Comparison of ENCODE assay signal across 15 cellular contexts in the genomic region with DNA sequence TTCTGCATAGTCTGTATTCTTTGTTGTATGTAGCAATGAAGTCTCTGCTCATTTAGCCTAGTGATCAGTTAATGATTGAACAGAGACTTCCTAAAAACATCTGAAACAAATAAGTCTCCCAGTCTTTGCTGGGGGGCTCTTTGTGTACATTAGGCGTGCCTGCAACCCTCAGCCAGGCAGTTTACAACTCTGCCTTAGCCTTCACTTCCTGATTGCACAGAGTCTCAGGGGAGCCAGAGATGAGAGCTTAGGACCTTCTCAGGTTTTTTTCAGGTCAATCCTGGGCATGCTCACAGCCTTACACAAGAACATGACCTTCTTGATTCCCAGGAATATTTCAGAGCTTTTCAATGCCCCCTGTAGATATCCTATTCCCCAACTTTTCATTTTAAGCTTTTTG. TPM values are rescaled to one million over a fixed set of nuclear protein-coding genes. Genes with fewer than 3 reads are reported as not detected.
DNase-seq lines count a peak whose midpoint lies in the region; ATAC-seq and TF ChIP-seq lines count a peak whose summit lies in the region.
"Had no signal": no experiment of that assay in that cellular context is flagged by ENCODE, and none has a peak within 500 bp of the region (broad histone marks: within the 10 kb centered on the region; RNA-seq: fewer than 3 reads in every experiment).

No MANE protein-coding gene starts in this region.

- no peak overlapping the region for H3K18ac ChIP-seq in mesenchymal stem cell (ENCODE audit: low read depth in 1 of 2, low read length in 2 of 2)

- H3K4me2 ChIP-seq in mesenchymal stem cell (ENCODE audit: low read length, poor library complexity, severe bottlenecking): no peak overlapping the region
- H3K4me2 ChIP-seq: BLaER1 treated with 17β-estradiol and CSF1 and Interleukin-3, amounts not matched to agents 10 nM and 100 nM had no signal

- H3K4me3 ChIP-seq in RWPE2 (ENCODE audit: severe bottlenecking) (no peak overlapping the region), mesenchymal stem cell (ENCODE audit: insufficient read depth in 1 of 2, low read depth in 1 of 2, low read length in 2 of 2) (no peak overlapping the region)
- H3K4me3 ChIP-seq: BLaER1 treated with 17β-estradiol and CSF1 and Interleukin-3, amounts not matched to agents 10 nM and 100 nM had no signal

- H4K91ac ChIP-seq in mesenchymal stem cell (ENCODE audit: low read length): no peak overlapping the region

- no peak for ATAC-seq in RWPE2 (ENCODE audit: low read depth)
- ATAC-seq in GM21576 (IDR thresholded peaks at IDR 0.05; ENCODE audit: unreplicated experiment): no peak
- no peak for ATAC-seq in GM21825 (IDR thresholded peaks at IDR 0.05; ENCODE audit: unreplicated experiment)

- H2AFZ ChIP-seq in mesenchymal stem cell (ENCODE audit: low read depth, low read length): no peak overlapping the region

- no peak overlapping the region for H2BK120ac ChIP-seq in mesenchymal stem cell (ENCODE audit: low read depth, low read length)

- no peak overlapping the region for H2BK5ac ChIP-seq in mesenchymal stem cell (ENCODE audit: low read depth, low read length, poor library complexity, severe bottlenecking)

- no peak overlapping the region for H3K4ac ChIP-seq in mesenchymal stem cell (ENCODE audit: low read depth in 1 of 2, low read length in 2 of 2)

- peak overlapping the region; percentile 93 for H2AK5ac ChIP-seq in mesenchymal stem cell (ENCODE audit: low read length, severe bottlenecking)

- H2BK12ac ChIP-seq in mesenchymal stem cell (ENCODE audit: low read length in 2 of 2): no peak overlapping the region

- H3K27ac ChIP-seq in RWPE2 (ENCODE audit: poor library complexity, severe bottlenecking) (peak overlapping the region; percentile 98), mesenchymal stem cell (ENCODE audit: low read length, poor library complexity, severe bottlenecking) (no peak overlapping the region)
- H3K27ac ChIP-seq: BLaER1 treated with 17β-estradiol and CSF1 and Interleukin-3, amounts not matched to agents 10 nM and 100 nM; HL-60 had no signal

- H3K36me3 ChIP-seq in RWPE2 (ENCODE audit: low read depth) (no peaks in the 10 kb centered on the region), mesenchymal stem cell (ENCODE audit: control insufficient read depth in 1 of 2, insufficient read depth in 2 of 2, low read depth in 1 of 2, low read length in 2 of 2) (no peaks in the 10 kb centered on the region)
- H3K36me3 ChIP-seq: BLaER1 treated with 17β-estradiol and CSF1 and Interleukin-3, amounts not matched to agents 10 nM and 100 nM had no signal

- no peak overlapping the region for H3K9ac ChIP-seq in mesenchymal stem cell (ENCODE audit: low read length)
- H3K9ac ChIP-seq: BLaER1 treated with 17β-estradiol and CSF1 and Interleukin-3, amounts not matched to agents 10 nM and 100 nM had no signal

- no peak overlapping the region for H4K8ac ChIP-seq in mesenchymal stem cell (ENCODE audit: low read length)

- TF ChIP-seq CTCF in RWPE2 (IDR thresholded peaks at IDR 0.05; ENCODE audit: poor library complexity, severe bottlenecking): no peak

- no peak overlapping the region for H3K23ac ChIP-seq in mesenchymal stem cell (ENCODE audit: low read length in 2 of 2)

- H3K79me1 ChIP-seq in mesenchymal stem cell (replicated peaks; ENCODE audit: low read length, poor library complexity, severe bottlenecking): no peaks in the 10 kb centered on the region

- no peak overlapping the region for H3K14ac ChIP-seq in mesenchymal stem cell (ENCODE audit: low read length in 2 of 2)

- H2BK15ac ChIP-seq in mesenchymal stem cell (ENCODE audit: low read depth, poor library complexity, severe bottlenecking): no peak overlapping the region

- H3K9me3 ChIP-seq in RWPE2 (ENCODE audit: severe bottlenecking) (peaks cover 6% of the 10 kb centered on the region), mesenchymal stem cell (ENCODE audit: control insufficient read depth, low read length) (no peaks in the 10 kb centered on the region)

- 76% methylated on average over 1 of the region's 1 CpG for WGBS in mesenchymal stem cell

- peaks cover 22% of the 10 kb centered on the region for H3K4me1 ChIP-seq in RWPE2 (ENCODE audit: insufficient read depth, poor library complexity, severe bottlenecking)
- peaks cover 22% of the 10 kb centered on the region for H3K4me1 ChIP-seq in mesenchymal stem cell (ENCODE audit: control insufficient read depth, insufficient read depth, low read depth, low read length)

- DNase-seq in activated effector memory CD4-positive, alpha-beta T cell treated with anti-CD3 and anti-CD28 coated beads, Interleukin-2, amount 50 U/mL, for 16 hours: peak; percentile 4
- no peak for DNase-seq in activated effector memory CD4-positive, alpha-beta T cell treated with Interleukin-2 at 50 U/mL for 16 hours
- no peak for DNase-seq in RWPE2 (ENCODE audit: low spot score)
- DNase-seq in mesenchymal stem cell: no peak
- no peak for DNase-seq in SKM-1 treated with dmso at 0.1 percent for 144 hours (lab: John Stamatoyannopoulos, UW; ENCODE audit: unreplicated experiment)
- DNase-seq: 8988T; ACHN; CD4-positive, CD25-positive, alpha-beta regulatory T cell; DMS53; GOT3; H9 had no signal

- H3K27me3 ChIP-seq in RWPE2 (ENCODE audit: insufficient read depth, poor library complexity, severe bottlenecking): no peaks in the 10 kb centered on the region
- H3K27me3 ChIP-seq in mesenchymal stem cell (ENCODE audit: control insufficient read depth in 1 of 2, insufficient read depth in 1 of 2, low read length in 2 of 2): no peaks in the 10 kb centered on the region
- H3K27me3 ChIP-seq: BLaER1 treated with 17β-estradiol and CSF1 and Interleukin-3, amounts not matched to agents 10 nM and 100 nM had no signal

RNA-seq across cellular contexts. Expression of a gene that starts 44.0 kb away (rescaled TPM):
- 61.3 TPM for polyA plus RNA-seq in mesenchymal stem cell (2013, experiment 1 of 2)
- 58.6 TPM for polyA plus RNA-seq in mesenchymal stem cell (2013, experiment 2 of 2)
